In genomic region chr5:164065266-164065665, GRCh38 we compare ENCODE assay signal across 22 cellular contexts.
"Had no signal": no experiment of that assay in that cellular context is flagged by ENCODE, and none has a peak within 500 bp of the region (broad histone marks: within the 10 kb centered on the region; RNA-seq: fewer than 3 reads in every experiment).

No MANE protein-coding gene starts in this region.

- H3K27me3 ChIP-seq: colonic mucosa, esophagus squamous epithelium, gastrocnemius medialis, heart right ventricle, left lung had no signal

- ATAC-seq: effector memory CD8-positive, alpha-beta T cell; esophagus mucosa; gastrocnemius medialis; heart right ventricle; left cardiac atrium; left lung; left ventricle myocardium superior; lower lobe of right lung; mucosa of descending colon had no signal

- H3K4me1 ChIP-seq: colonic mucosa, esophagus squamous epithelium, gastrocnemius medialis, heart right ventricle, left lung, lower lobe of right lung had no signal

- H3K27ac ChIP-seq: colonic mucosa, epithelial cell of prostate, esophagus squamous epithelium, gastrocnemius medialis, heart right ventricle, left lung, lower lobe of right lung had no signal

- H3K4me3 ChIP-seq: colonic mucosa, esophagus squamous epithelium, gastrocnemius medialis, heart right ventricle, left lung, lower lobe of right lung, mucosa of descending colon had no signal

- H3K9me3 ChIP-seq: colonic mucosa, esophagus squamous epithelium, gastrocnemius medialis, lower lobe of right lung, mucosa of descending colon had no signal

- DNase-seq: colonic mucosa; cortex of kidney; effector CD8-positive, alpha-beta T cell; effector memory CD8-positive, alpha-beta T cell; endodermal cell; erythroblast; esophagus squamous epithelium; foreskin fibroblast; foreskin melanocyte; gastrocnemius medialis; glutamatergic neuron; head of caudate nucleus; heart right ventricle; hippocampal formation; left cardiac atrium; left lung; left ventricle myocardium superior; lower lobe of right lung; mesenchymal stem cell; mucosa of descending colon had no signal

- H3K36me3 ChIP-seq: colonic mucosa, esophagus squamous epithelium, gastrocnemius medialis, heart right ventricle, left lung, lower lobe of right lung had no signal
